13 cellular contexts compared by ENCODE assay signal in genomic region chr2:33577084-33577483, GRCh38.
A peak's percentile ranks its signal among the peaks of the same experiment; 100 is the strongest.
DNase-seq lines count a peak whose midpoint lies in the region; ATAC-seq lines count a peak whose summit lies in the region.
"Had no signal": no experiment of that assay in that cellular context is flagged by ENCODE, and none has a peak within 500 bp of the region (broad histone marks: within the 10 kb centered on the region; RNA-seq: fewer than 3 reads in every experiment).

No MANE protein-coding gene starts in this region.

- no peak for ATAC-seq in memory B cell (ENCODE audit: low read depth)
- no peak for ATAC-seq in HG03460 (IDR thresholded peaks at IDR 0.05; ENCODE audit: unreplicated experiment)
- no peak for ATAC-seq in HG02938 (IDR thresholded peaks at IDR 0.05; ENCODE audit: unreplicated experiment)
- no peak for ATAC-seq in GM18519 (IDR thresholded peaks at IDR 0.05; ENCODE audit: low FRiP score, unreplicated experiment)
- no peak for ATAC-seq in GM18867 (IDR thresholded peaks at IDR 0.05; ENCODE audit: unreplicated experiment)
- ATAC-seq: CD8-positive, alpha-beta T cell had no signal

- H3K27ac ChIP-seq in HUES48 (ENCODE audit: low read depth, low read length) (peak overlapping the region; percentile 50), cingulate gyrus (ENCODE audit: low read depth, low read length) (peak overlapping the region; percentile 94)

- DNase-seq in memory B cell (ENCODE audit: low spot score in 2 of 2) (no peak), putamen (ENCODE audit: low spot score) (peak; percentile 71)
- DNase-seq: CD8-positive, alpha-beta T cell; NCI-H1417; NCI-H1930; NCI-H510A; SHP77 treated with DMSO at 0.1 percent for 48 hours had no signal

- H3K27ac Mint-ChIP-seq in memory B cell: peak overlapping the region; percentile 24
- H3K27ac Mint-ChIP-seq: CD8-positive, alpha-beta T cell had no signal

- peaks cover 6% of the 10 kb centered on the region for H3K4me1 Mint-ChIP-seq in memory B cell

- no peak overlapping the region for H3K9ac ChIP-seq in HUES48 (ENCODE audit: low read depth, low read length)

- H3K27me3 ChIP-seq in HUES48 (ENCODE audit: control insufficient read depth, insufficient read depth, low read length): no peaks in the 10 kb centered on the region

- H3K4me3 ChIP-seq in HUES48 (ENCODE audit: low read depth, low read length): no peak overlapping the region

- no peaks in the 10 kb centered on the region for H3K36me3 ChIP-seq in HUES48 (ENCODE audit: control insufficient read depth, insufficient read depth, low read length)

- no peak overlapping the region for H3K4me3 Mint-ChIP-seq in memory B cell
- H3K4me3 Mint-ChIP-seq: CD8-positive, alpha-beta T cell had no signal

- peaks cover 24% of the 10 kb centered on the region for H3K4me1 ChIP-seq in HUES48 (ENCODE audit: control insufficient read depth, insufficient read depth, low read length)

- H3K27me3 Mint-ChIP-seq in memory B cell: no peaks in the 10 kb centered on the region

- peaks cover 4% of the 10 kb centered on the region for H3K36me3 Mint-ChIP-seq in memory B cell

- no peaks in the 10 kb centered on the region for H3K9me3 ChIP-seq in HUES48 (ENCODE audit: control insufficient read depth, insufficient read depth, low read length)

- no peaks in the 10 kb centered on the region for H3K9me3 Mint-ChIP-seq in memory B cell
- H3K9me3 Mint-ChIP-seq: CD8-positive, alpha-beta T cell had no signal
